ENCODE assay signal across 24 cellular contexts in genomic region chr5:42872865-42873264, GRCh38.
"Had no signal": no experiment of that assay in that cellular context is flagged by ENCODE, and none has a peak within 500 bp of the region (broad histone marks: within the 10 kb centered on the region; RNA-seq: fewer than 3 reads in every experiment).

No MANE protein-coding gene starts in this region.

- DNase-seq: activated CD4-positive, alpha-beta T cell treated with anti-CD3 and anti-CD28 coated beads, Interleukin-2, amount 10 ng/mL, durations not matched to agents 24 days and 14 days; activated CD4-positive, alpha-beta T cell treated with anti-CD3 and anti-CD28 coated beads, Interleukin-2, amount 50 U/mL, for 48 hours; activated CD4-positive, CD25-positive, alpha-beta regulatory T cell treated with anti-CD3 and anti-CD28 coated beads, Interleukin-2, amount 50 U/mL, for 72 hours; activated CD8-positive, alpha-beta memory T cell treated with anti-CD3 and anti-CD28 coated beads, Interleukin-2, amount 10 ng/mL, durations not matched to agents 7 days and 5 days; activated effector memory CD4-positive, alpha-beta T cell treated with anti-CD3 and anti-CD28 coated beads, Interleukin-2, amount 50 U/mL, for 16 hours; activated naive CD4-positive, alpha-beta T cell treated with Interleukin-2 at 50 U/mL for 16 hours; activated naive CD8-positive, alpha-beta T cell treated with anti-CD3 and anti-CD28 coated beads, Interleukin-2, amount 50 U/mL, for 24 hours; activated T-cell treated with anti-CD3 and anti-CD28 coated beads, Interleukin-2, amount 50 U/mL, for 4 hours; amniotic stem cell; body of pancreas; central memory CD4-positive, alpha-beta T cell; NCI-H1048; NCI-H146; NCI-H187 treated with DMSO at 0.1 percent for 48 hours; NCI-H2081 treated with DMSO at 0.1 percent for 48 hours; NCI-H446; NCI-H524; PC-9; SIG-M5; T-helper 17 cell; T-helper 9 cell had no signal

- H3K36me3 ChIP-seq: ascending aorta had no signal

- H3K27me3 ChIP-seq: ascending aorta, body of pancreas had no signal

- H3K27me3 Mint-ChIP-seq: activated naive CD8-positive, alpha-beta T cell treated with anti-CD3 and anti-CD28 coated beads, Interleukin-2, amount 50 U/mL, for 24 hours had no signal

- H3K27ac ChIP-seq: ascending aorta, body of pancreas, PC-9 had no signal

- H3K9me3 Mint-ChIP-seq: activated naive CD4-positive, alpha-beta T cell treated with anti-CD3 and anti-CD28 coated beads, Interleukin-2, amount 50 U/mL, for 72 hours; activated naive CD8-positive, alpha-beta T cell treated with anti-CD3 and anti-CD28 coated beads, Interleukin-2, amount 50 U/mL, for 24 hours had no signal

- H3K4me3 Mint-ChIP-seq: activated CD4-positive, alpha-beta T cell treated with anti-CD3 and anti-CD28 coated beads, Interleukin-2, amount 10 ng/mL, durations not matched to agents 24 days and 14 days; activated CD8-positive, alpha-beta memory T cell treated with anti-CD3 and anti-CD28 coated beads, Interleukin-2, amount 10 ng/mL, durations not matched to agents 7 days and 5 days; activated naive CD8-positive, alpha-beta T cell treated with anti-CD3 and anti-CD28 coated beads, Interleukin-2, amount 50 U/mL, for 24 hours; activated T-cell treated with anti-CD3 and anti-CD28 coated beads, Interleukin-2, amount 50 U/mL, for 4 hours; T-helper 17 cell; WTC11 had no signal

- H3K9me3 ChIP-seq: body of pancreas had no signal

- H3K4me3 ChIP-seq: ascending aorta, body of pancreas, PC-9 had no signal

- H3K4me1 ChIP-seq: body of pancreas had no signal

- H3K27ac Mint-ChIP-seq: activated CD4-positive, alpha-beta T cell treated with anti-CD3 and anti-CD28 coated beads, Interleukin-2, amount 10 ng/mL, durations not matched to agents 24 days and 14 days; activated CD8-positive, alpha-beta memory T cell treated with anti-CD3 and anti-CD28 coated beads, Interleukin-2, amount 10 ng/mL, durations not matched to agents 7 days and 5 days; activated naive CD4-positive, alpha-beta T cell treated with anti-CD3 and anti-CD28 coated beads, Interleukin-2, amount 50 U/mL, for 72 hours; activated naive CD8-positive, alpha-beta T cell treated with anti-CD3 and anti-CD28 coated beads, Interleukin-2, amount 50 U/mL, for 24 hours; T-helper 17 cell; WTC11 had no signal
